ENCODE assay signal across 14 cellular contexts in genomic region chr6:81769834-81770233, GRCh38. TPM values are rescaled to one million over a fixed set of nuclear protein-coding genes. Genes with fewer than 3 reads are reported as not detected.
DNase-seq lines count a peak whose midpoint lies in the region; ATAC-seq and TF ChIP-seq lines count a peak whose summit lies in the region.
"Had no signal": no experiment of that assay in that cellular context is flagged by ENCODE, and none has a peak within 500 bp of the region (broad histone marks: within the 10 kb centered on the region; RNA-seq: fewer than 3 reads in every experiment).

No MANE protein-coding gene starts in this region.

- no peak overlapping the region for H3K4me3 Mint-ChIP-seq in MCF 10A (ENCODE audit: unreplicated experiment)
- peak overlapping the region; percentile 65 for H3K4me3 Mint-ChIP-seq in type B pancreatic cell

- H4K20me1 ChIP-seq in SK-N-SH (ENCODE audit: insufficient read depth) = no peaks in the 10 kb centered on the region

- no peak for TF ChIP-seq POLR2A in breast epithelium (IDR thresholded peaks at IDR 0.05)

- H3K9me3 ChIP-seq in breast epithelium (no peaks in the 10 kb centered on the region), SK-N-SH (no peaks in the 10 kb centered on the region)

- H3K79me2 ChIP-seq in SK-N-SH (ENCODE audit: insufficient read depth) = no peaks in the 10 kb centered on the region

- no peak overlapping the region for H3K9ac ChIP-seq in SK-N-SH

- H3K4me3 ChIP-seq in breast epithelium (no peak overlapping the region), SK-N-SH (ENCODE audit: low read depth in 2 of 2, low read length in 1 of 2) (no peak overlapping the region), foreskin fibroblast (ENCODE audit: low read depth in 1 of 2, low read length in 2 of 2) (no peak overlapping the region)

- 53% methylated on average over 1 of the region's 1 CpG for whole genome bisulfite sequencing in SK-N-SH (ENCODE audit: low lambda C conversion rate)

- H3K4me1 Mint-ChIP-seq in MCF 10A (ENCODE audit: insufficient read depth, unreplicated experiment) = peaks cover 35% of the 10 kb centered on the region
- peaks cover 43% of the 10 kb centered on the region for H3K4me1 Mint-ChIP-seq in type B pancreatic cell (ENCODE audit: unreplicated experiment)

- H3K27me3 ChIP-seq in breast epithelium (no peaks in the 10 kb centered on the region), SK-N-SH (ENCODE audit: insufficient read depth) (no peaks in the 10 kb centered on the region)

- POLR2A ChIA-PET in MCF 10A (lab: Yijun Ruan, JAX) = interaction anchor here (1.0 to 2.6 kb wide), 3 partner anchors 11 to 232 kb away, joined by 3 to 10 read pairs (median 3); no protein-coding TSS in a partner anchor
- POLR2A ChIA-PET in SK-N-SH (lab: Yijun Ruan, JAX) = no interaction called here

- no peak for TF ChIP-seq EP300 in SK-N-SH (IDR thresholded peaks at IDR 0.05; ENCODE audit: borderline replicate concordance in 1 of 2, low read depth in 1 of 2, low read length in 1 of 2)

- no peak for TF ChIP-seq RAD21 in SK-N-SH (IDR thresholded peaks at IDR 0.05; ENCODE audit: low read length)

- CTCF ChIA-PET in MCF 10A (lab: Yijun Ruan, JAX) = no interaction called here
- CTCF ChIA-PET in SK-N-SH (lab: Yijun Ruan, JAX) = no interaction called here

- ATAC-seq in HG02840 (IDR thresholded peaks at IDR 0.05; ENCODE audit: low FRiP score, unreplicated experiment) = no peak
- ATAC-seq: HCT116 had no signal

- no peak for TF ChIP-seq CTCF in MCF 10A (IDR thresholded peaks at IDR 0.05; ENCODE audit: unreplicated experiment)
- no peak for TF ChIP-seq CTCF in breast epithelium (IDR thresholded peaks at IDR 0.05)
- TF ChIP-seq CTCF in SK-N-SH (IDR thresholded peaks at IDR 0.05) = no peak
- no peak for TF ChIP-seq CTCF in foreskin fibroblast (IDR thresholded peaks at IDR 0.05; ENCODE audit: low read depth, low read length)
- no peak for TF ChIP-seq CTCF in type B pancreatic cell (conservative IDR thresholded peaks at IDR 0.05)

- H3K4me2 ChIP-seq in SK-N-SH = no peak overlapping the region

- no peaks in the 10 kb centered on the region for H3K27me3 Mint-ChIP-seq in MCF 10A (ENCODE audit: insufficient read depth, unreplicated experiment)
- no peaks in the 10 kb centered on the region for H3K27me3 Mint-ChIP-seq in type B pancreatic cell
- H3K27me3 Mint-ChIP-seq: progenitor cell of endocrine pancreas had no signal

- H3F3A ChIP-seq in SK-N-SH (replicated peaks; ENCODE audit: insufficient read depth) = peaks cover 11% of the 10 kb centered on the region

- intact Hi-C loops in MCF 10A (cut with micrococcal nuclease) (loop anchor here (5.0 kb wide), 1 partner anchor 227 kb away; no protein-coding TSS in a partner anchor), breast epithelium (cut with DNase I; ENCODE audit: low total_unique reads) (no loop called here)

- peaks cover 5 to 7% of the 10 kb centered on the region in 2 donors for H3K4me1 ChIP-seq in breast epithelium
- H3K4me1 ChIP-seq in SK-N-SH (ENCODE audit: control insufficient read depth in 1 of 2, insufficient read depth in 2 of 2, low read depth in 1 of 2, low read length in 1 of 2) = peaks cover 5 to 19% of the 10 kb centered on the region in 2 experiments

- BruUV-seq in MCF 10A (replicated peaks; lab: Mats Ljungman, UMichigan) = no TSS peak

- no peaks in the 10 kb centered on the region for H3K36me3 Mint-ChIP-seq in MCF 10A (ENCODE audit: insufficient read depth, unreplicated experiment)
- H3K36me3 Mint-ChIP-seq in type B pancreatic cell = no peaks in the 10 kb centered on the region

- DNase-seq in MCF 10A (ENCODE audit: unreplicated experiment) = peak; percentile 38
- no peak for DNase-seq in breast epithelium (ENCODE audit: low spot score in 2 of 2)
- DNase-seq in SK-N-SH = no peak
- DNase-seq in foreskin fibroblast = peak; percentile 84 to 88
- DNase-seq in type B pancreatic cell (ENCODE audit: extremely low spot score, unreplicated experiment) = no peak
- DNase-seq in DMS53 treated with DMSO at 0.1 percent for 48 hours (lab: John Stamatoyannopoulos, UW; ENCODE audit: unreplicated experiment) = no peak
- DNase-seq in midbrain (lab: John Stamatoyannopoulos, UW) = no peak
- DNase-seq: activated T-cell treated with anti-CD3 and anti-CD28 coated beads, Interleukin-2, amount 50 U/mL, for 48 hours; anterior cingulate cortex; kidney; NCI-H446 had no signal

- H3K27ac Mint-ChIP-seq in MCF 10A (ENCODE audit: low read depth, unreplicated experiment) (no peak overlapping the region), type B pancreatic cell (peak overlapping the region; percentile 75)
- H3K27ac Mint-ChIP-seq: progenitor cell of endocrine pancreas had no signal

- H3K9me2 ChIP-seq in SK-N-SH = no peaks in the 10 kb centered on the region

- H3K9me3 Mint-ChIP-seq in MCF 10A (ENCODE audit: unreplicated experiment) (no peaks in the 10 kb centered on the region), type B pancreatic cell (no peaks in the 10 kb centered on the region)

- no peak overlapping the region for H3K27ac ChIP-seq in breast epithelium
- H3K27ac ChIP-seq in SK-N-SH (ENCODE audit: low read depth in 2 of 2, low read length in 1 of 2) = no peak overlapping the region; a peak in 1 of 4 replicates

- H2AFZ ChIP-seq in SK-N-SH (ENCODE audit: low read depth) = no peak overlapping the region

- no peaks in the 10 kb centered on the region for H3K36me3 ChIP-seq in breast epithelium
- no peaks in the 10 kb centered on the region for H3K36me3 ChIP-seq in SK-N-SH (replicated peaks in 1 of 2; ENCODE audit: control insufficient read depth in 1 of 2, insufficient read depth in 2 of 2, low read length in 1 of 2)

TF ChIP-seq in SK-N-SH, 30 proteins besides CTCF, POLR2A, EP300 and RAD21:
- TF ChIP-seq MAX (IDR thresholded peaks at IDR 0.05; ENCODE audit: low read depth) (no peak), PBX3 (IDR thresholded peaks at IDR 0.05) (peak; percentile 46)

RNA-seq across cellular contexts. Expression of gene TENT5A, which starts 17.4 kb away (rescaled TPM):
- 2.5 and 3.9 TPM in 2 replicates for total RNA-seq in MCF 10A (2022)
- 10 to 100 TPM; 24.3 to 42.4 (median 25.9) TPM for total RNA-seq in breast epithelium
- polyA plus RNA-seq in SK-N-SH (2012; rRNA removed) = 4.9 and 5.0 TPM in 2 replicates
- 3.7 and 4.5 TPM in 2 replicates for polyA plus RNA-seq in SK-N-SH (2012; cell fraction: cytosol; rRNA removed)
- 9.2 and 13.9 TPM in 2 replicates for polyA plus RNA-seq in SK-N-SH (2012; cell fraction: nucleus; rRNA removed)
- 23.0 and 50.9 TPM in 2 replicates for total RNA-seq in type B pancreatic cell (ENCODE audit: low replicate concordance)

Comparison
In these comparisons a context has a peak if more than half of its experiments do, and no peak if none do; other contexts are left out.
1. DNase-seq: peak in MCF 10A (single experiment) and foreskin fibroblast (2 of 2); none in breast epithelium (0 of 2), SK-N-SH (single experiment), type B pancreatic cell (single experiment), DMS53 treated with DMSO at 0.1 percent for 48 hours (single experiment) and midbrain (single experiment).